In genomic region chr2:19711470-19712372, GRCh38 we compare ENCODE assay signal across 8 cellular contexts.
DNase-seq lines count a peak whose midpoint lies in the region; ATAC-seq and TF ChIP-seq lines count a peak whose summit lies in the region.

No MANE protein-coding gene starts in this region.

- CTCF ChIA-PET in activated CD4-positive, alpha-beta memory T cell treated with anti-CD3 and anti-CD28 coated beads for 36 hours (lab: Charles Lee) = interaction anchor here (0.6 kb wide), 1 partner anchor 1323 kb away, joined by 3 read pairs; no protein-coding TSS in a partner anchor
- CTCF ChIA-PET in activated CD4-positive, alpha-beta memory T cell treated with anti-CD3 and anti-CD28 coated beads, Interleukin-2, amount 10 ng/mL, durations not matched to agents 7 days and 5 days (lab: Charles Lee) = no interaction called here

- H3K9me3 ChIP-seq in RWPE2 (ENCODE audit: severe bottlenecking) = no peaks in the 10 kb centered on the region

- peaks cover 4% of the 10 kb centered on the region for H3K4me1 Mint-ChIP-seq in activated CD4-positive, alpha-beta memory T cell treated with anti-CD3 and anti-CD28 coated beads for 36 hours (ENCODE audit: low read depth)
- no peaks in the 10 kb centered on the region for H3K4me1 Mint-ChIP-seq in activated CD4-positive, alpha-beta memory T cell treated with anti-CD3 and anti-CD28 coated beads, Interleukin-2, amount 10 ng/mL, durations not matched to agents 7 days and 5 days

- H3K27me3 Mint-ChIP-seq in activated CD4-positive, alpha-beta memory T cell treated with anti-CD3 and anti-CD28 coated beads for 36 hours = peaks cover 1% of the 10 kb centered on the region
- no peaks in the 10 kb centered on the region for H3K27me3 Mint-ChIP-seq in activated CD4-positive, alpha-beta memory T cell treated with anti-CD3 and anti-CD28 coated beads, Interleukin-2, amount 10 ng/mL, durations not matched to agents 7 days and 5 days

- intact Hi-C loops in activated CD4-positive, alpha-beta memory T cell treated with anti-CD3 and anti-CD28 coated beads for 36 hours (cut with micrococcal nuclease) = no loop called here

- H3K27ac Mint-ChIP-seq in activated CD4-positive, alpha-beta memory T cell treated with anti-CD3 and anti-CD28 coated beads for 36 hours = no peak overlapping the region
- H3K27ac Mint-ChIP-seq in activated CD4-positive, alpha-beta memory T cell treated with anti-CD3 and anti-CD28 coated beads, Interleukin-2, amount 10 ng/mL, durations not matched to agents 7 days and 5 days = no peak overlapping the region

- no peak overlapping the region for H3K4me3 Mint-ChIP-seq in activated CD4-positive, alpha-beta memory T cell treated with anti-CD3 and anti-CD28 coated beads for 36 hours
- no peak overlapping the region for H3K4me3 Mint-ChIP-seq in activated CD4-positive, alpha-beta memory T cell treated with anti-CD3 and anti-CD28 coated beads, Interleukin-2, amount 10 ng/mL, durations not matched to agents 7 days and 5 days

- H3K36me3 Mint-ChIP-seq in activated CD4-positive, alpha-beta memory T cell treated with anti-CD3 and anti-CD28 coated beads for 36 hours = no peaks in the 10 kb centered on the region
- H3K36me3 Mint-ChIP-seq in activated CD4-positive, alpha-beta memory T cell treated with anti-CD3 and anti-CD28 coated beads, Interleukin-2, amount 10 ng/mL, durations not matched to agents 7 days and 5 days (ENCODE audit: low read depth) = no peaks in the 10 kb centered on the region

- TF ChIP-seq POLR2A in GM18505 (IDR thresholded peaks at IDR 0.05; ENCODE audit: borderline replicate concordance, extremely low read depth, insufficient read depth, insufficient read length) = no peak

- peak overlapping the region; percentile 31 for H3K27ac ChIP-seq in RWPE2 (ENCODE audit: poor library complexity, severe bottlenecking)

- peak; percentile 96 for ATAC-seq in RWPE2 (ENCODE audit: low read depth)
- no peak for ATAC-seq in GM21360 (IDR thresholded peaks at IDR 0.05; ENCODE audit: unreplicated experiment)
- ATAC-seq in HG03025 (IDR thresholded peaks at IDR 0.05; ENCODE audit: low FRiP score, unreplicated experiment) = no peak
- no peak for ATAC-seq in GM18505 (IDR thresholded peaks at IDR 0.05; ENCODE audit: unreplicated experiment)

- H3K4me1 ChIP-seq in RWPE2 (ENCODE audit: insufficient read depth, poor library complexity, severe bottlenecking) = peaks cover 17% of the 10 kb centered on the region

- no peak for TF ChIP-seq CTCF in RWPE2 (IDR thresholded peaks at IDR 0.05; ENCODE audit: poor library complexity, severe bottlenecking)

- H3K36me3 ChIP-seq in RWPE2 (ENCODE audit: low read depth) = no peaks in the 10 kb centered on the region

- POLR2A ChIA-PET in activated CD4-positive, alpha-beta memory T cell treated with anti-CD3 and anti-CD28 coated beads for 36 hours (lab: Charles Lee) = no interaction called here
- POLR2A ChIA-PET in activated CD4-positive, alpha-beta memory T cell treated with anti-CD3 and anti-CD28 coated beads, Interleukin-2, amount 10 ng/mL, durations not matched to agents 7 days and 5 days (lab: Charles Lee) = no interaction called here

- peak; percentile 10 for DNase-seq in activated CD4-positive, alpha-beta memory T cell treated with anti-CD3 and anti-CD28 coated beads for 36 hours
- DNase-seq in activated CD4-positive, alpha-beta memory T cell treated with anti-CD3 and anti-CD28 coated beads, Interleukin-2, amount 10 ng/mL, durations not matched to agents 7 days and 5 days = no peak
- DNase-seq in RWPE2 (ENCODE audit: low spot score) (no peak), glomerular endothelial cell (ENCODE audit: extremely low read depth, low read depth, low spot score) (peak; percentile 86), smooth muscle cell of the brain vasculature (ENCODE audit: low read depth, low spot score) (peak; percentile 57)

- no peaks in the 10 kb centered on the region for H3K27me3 ChIP-seq in RWPE2 (ENCODE audit: insufficient read depth, poor library complexity, severe bottlenecking)

- no peaks in the 10 kb centered on the region for H3K9me3 Mint-ChIP-seq in activated CD4-positive, alpha-beta memory T cell treated with anti-CD3 and anti-CD28 coated beads for 36 hours
- no peaks in the 10 kb centered on the region for H3K9me3 Mint-ChIP-seq in activated CD4-positive, alpha-beta memory T cell treated with anti-CD3 and anti-CD28 coated beads, Interleukin-2, amount 10 ng/mL, durations not matched to agents 7 days and 5 days

- no peak overlapping the region for H3K4me3 ChIP-seq in RWPE2 (ENCODE audit: severe bottlenecking)

Comparison
In these comparisons a context has a peak if more than half of its experiments do, and no peak if none do; other contexts are left out.
1. DNase-seq: peak in activated CD4-positive, alpha-beta memory T cell treated with anti-CD3 and anti-CD28 coated beads for 36 hours (single experiment), glomerular endothelial cell (single experiment) and smooth muscle cell of the brain vasculature (single experiment); none in activated CD4-positive, alpha-beta memory T cell treated with anti-CD3 and anti-CD28 coated beads, Interleukin-2, amount 10 ng/mL, durations not matched to agents 7 days and 5 days (single experiment) and RWPE2 (single experiment).